In genomic region chr2:31239842-31240198, GRCh38 we compare ENCODE assay signal across 10 cellular contexts. TPM values are rescaled to one million over a fixed set of nuclear protein-coding genes. Genes with fewer than 3 reads are reported as not detected.
DNase-seq lines count a peak whose midpoint lies in the region; ATAC-seq and TF ChIP-seq lines count a peak whose summit lies in the region.
"Had no signal": no experiment of that assay in that cellular context is flagged by ENCODE, and none has a peak within 500 bp of the region (broad histone marks: within the 10 kb centered on the region; RNA-seq: fewer than 3 reads in every experiment).

No MANE protein-coding gene starts in this region.

- H3K4me3 Mint-ChIP-seq in naive B cell: peak overlapping the region in 1 of 8 donors; percentile 14

- DNase-seq in adipocyte (ENCODE audit: low read depth) (peak; percentile 22), foreskin keratinocyte (no peak), naive B cell (no peak), upper lobe of right lung (no peak), ecto neural progenitor cell (ENCODE audit: low spot score) (no peak), SKM-1 (lab: John Stamatoyannopoulos, UW; ENCODE audit: unreplicated experiment) (no peak), HT-29 (ENCODE audit: low spot score) (no peak)
- DNase-seq: dermis blood vessel endothelial cell, NCI-H1417 treated with DMSO at 0.1 percent for 48 hours, RPMI8226 had no signal

- H3K9me3 ChIP-seq in adipocyte (ENCODE audit: control insufficient read depth, low read length): no peaks in the 10 kb centered on the region
- H3K9me3 ChIP-seq in upper lobe of right lung: no peaks in the 10 kb centered on the region

- H3K9ac ChIP-seq in adipocyte (ENCODE audit: low read length): peak overlapping the region; percentile 45

- H3K4me3 ChIP-seq in adipocyte (ENCODE audit: low read length): peak overlapping the region; percentile 38
- H3K4me3 ChIP-seq in upper lobe of right lung: no peak overlapping the region

- H3K27ac ChIP-seq in foreskin keratinocyte (no peak overlapping the region), upper lobe of right lung (peak overlapping the region; percentile 42)

- peaks cover 0 to 5% of the 10 kb centered on the region in 2 donors for H3K36me3 Mint-ChIP-seq in naive B cell

- ATAC-seq in foreskin keratinocyte: peak; percentile 17
- ATAC-seq in naive B cell (ENCODE audit: low read depth in 2 of 2): no peak
- ATAC-seq in upper lobe of right lung: peak; percentile 13

- H3K4me1 Mint-ChIP-seq in naive B cell: peaks cover 36 to 66% (median 49%) of the 10 kb centered on the region in 3 donors

- H3K9me3 Mint-ChIP-seq in naive B cell: no peaks in the 10 kb centered on the region

- H3K27me3 Mint-ChIP-seq in naive B cell: no peaks in the 10 kb centered on the region

- peaks cover 14% of the 10 kb centered on the region for H3K4me1 ChIP-seq in adipocyte (ENCODE audit: control insufficient read depth, insufficient read depth, low read length)
- H3K4me1 ChIP-seq in foreskin keratinocyte: no peaks in the 10 kb centered on the region
- H3K4me1 ChIP-seq in upper lobe of right lung: no peaks in the 10 kb centered on the region

- H3K36me3 ChIP-seq in adipocyte (ENCODE audit: control insufficient read depth, insufficient read depth, low read length, severe bottlenecking): peaks cover 4% of the 10 kb centered on the region
- no peaks in the 10 kb centered on the region for H3K36me3 ChIP-seq in upper lobe of right lung

- no peak for TF ChIP-seq CTCF in foreskin keratinocyte (conservative IDR thresholded peaks at IDR 0.05)
- no peak for TF ChIP-seq CTCF in upper lobe of right lung (IDR thresholded peaks at IDR 0.05)

- intact Hi-C loops in upper lobe of right lung (cut with DNase I): no loop called here

- H3K27me3 ChIP-seq in adipocyte (replicated peaks; ENCODE audit: control insufficient read depth, insufficient read depth, low read length) (no peaks in the 10 kb centered on the region), foreskin keratinocyte (no peaks in the 10 kb centered on the region), upper lobe of right lung (no peaks in the 10 kb centered on the region)

- peak overlapping the region in 4 of 6 donors; percentile 62 to 83 (median 72) for H3K27ac Mint-ChIP-seq in naive B cell

RNA-seq across cellular contexts. Expression of gene EHD3, which starts 5.9 kb away (rescaled TPM):
- 12.4 and 13.2 TPM in 2 replicates for total RNA-seq in foreskin keratinocyte
- 6.5 and 6.8 TPM in 2 replicates for polyA plus RNA-seq in foreskin keratinocyte
- 10 to 100 TPM in 3 of 6 donors, 1 to 10 TPM in 3; 5.9 to 13.6 (median 10.0) TPM for polyA plus RNA-seq in naive B cell (ENCODE audit: low read depth in 6 of 6)
- total RNA-seq in upper lobe of right lung: 13.0 TPM
- not detected in 2 replicates for total RNA-seq in HT-29 (2014; rRNA removed; shearing (Covaris generic))

RNA-seq across cellular contexts. Expression of gene CAPN14, which starts 22.5 kb away (rescaled TPM):
- total RNA-seq in foreskin keratinocyte (0.31 and 0.35 TPM in 2 replicates), upper lobe of right lung (0.26 TPM)
- polyA plus RNA-seq in foreskin keratinocyte (0.11 and 0.12 TPM in 2 replicates), naive B cell (ENCODE audit: low read depth in 6 of 6) (1 to 10 TPM in 3 of 6 donors, under 1 TPM in 2, not detected in 1; 0.30 to 1.3 (median 1.1) TPM)
- not detected in 2 replicates for total RNA-seq in HT-29 (2014; rRNA removed; shearing (Covaris generic))
- total RNA-seq: dermis blood vessel endothelial cell had no signal

Comparison
In these comparisons a context has a peak if more than half of its experiments do, and no peak if none do; other contexts are left out.
1. ATAC-seq: peak in foreskin keratinocyte (single experiment) and upper lobe of right lung (single experiment); none in naive B cell (0 of 2).
2. RNA of gene EHD3, which starts 5.9 kb away (total RNA-seq): 13.0 TPM in upper lobe of right lung (single experiment) and 12.4 to 13.2 TPM in foreskin keratinocyte; not detected in HT-29; every median in the first group is over 10 times any median in the second.